In genomic region chr21:35035116-35035515, GRCh38 we compare ENCODE assay signal across 20 cellular contexts. TPM values are rescaled to one million over a fixed set of nuclear protein-coding genes. Genes with fewer than 3 reads are reported as not detected.
DNase-seq lines count a peak whose midpoint lies in the region; ATAC-seq, FAIRE-seq and TF ChIP-seq lines count a peak whose summit lies in the region.
"Had no signal": no experiment of that assay in that cellular context is flagged by ENCODE, and none has a peak within 500 bp of the region (broad histone marks: within the 10 kb centered on the region; RNA-seq: fewer than 3 reads in every experiment).

No MANE protein-coding gene starts in this region.

- no peaks in the 10 kb centered on the region for H3K9me3 ChIP-seq in keratinocyte (ENCODE audit: control insufficient read depth, low read depth, low read length)
- H3K9me3 ChIP-seq: sigmoid colon had no signal

- no peaks in the 10 kb centered on the region for H4K20me1 ChIP-seq in keratinocyte (ENCODE audit: control insufficient read depth, extremely low read depth, insufficient read depth, low read length)

- ATAC-seq in stimulated activated naive CD8-positive, alpha-beta T cell treated with anti-CD3 and anti-CD28 coated beads, Interleukin-15, Interleukin-2, amounts not matched to agents 100 U/mL and 50 U/mL, for 24 hours, result no peak
- ATAC-seq in activated CD8-positive, alpha-beta T cell treated with anti-CD3 and anti-CD28 coated beads for 36 hours, result peak; percentile 20
- ATAC-seq in omental fat pad (ENCODE audit: low FRiP score), result no peak
- ATAC-seq: PC-3 had no signal

- H3K27ac ChIP-seq in keratinocyte (ENCODE audit: control insufficient read depth, insufficient read depth, low read length), result no peak overlapping the region
- H3K27ac ChIP-seq: sigmoid colon, VCaP had no signal

- peaks cover 3% of the 10 kb centered on the region for H3K9me3 Mint-ChIP-seq in stimulated activated naive CD8-positive, alpha-beta T cell treated with anti-CD3 and anti-CD28 coated beads, Interleukin-15, Interleukin-2, amounts not matched to agents 100 ng/mL and 50 ng/mL, for 24 hours
- no peaks in the 10 kb centered on the region for H3K9me3 Mint-ChIP-seq in activated CD8-positive, alpha-beta T cell treated with anti-CD3 and anti-CD28 coated beads for 36 hours

- intact Hi-C loops in activated CD8-positive, alpha-beta T cell treated with anti-CD3 and anti-CD28 coated beads for 36 hours (cut with micrococcal nuclease), result loop anchor here (2.0 kb wide), 1 partner anchor 88 kb away; no protein-coding TSS in a partner anchor

- H3K27ac Mint-ChIP-seq in stimulated activated naive CD8-positive, alpha-beta T cell treated with anti-CD3 and anti-CD28 coated beads, Interleukin-15, Interleukin-2, amounts not matched to agents 100 ng/mL and 50 ng/mL, for 24 hours, result peak overlapping the region; percentile 94
- peak overlapping the region; percentile 86 for H3K27ac Mint-ChIP-seq in activated CD8-positive, alpha-beta T cell treated with anti-CD3 and anti-CD28 coated beads for 36 hours

- no peaks in the 10 kb centered on the region for H3K36me3 ChIP-seq in keratinocyte (ENCODE audit: control insufficient read depth in 2 of 2, extremely low read depth in 1 of 2, insufficient read depth in 2 of 2, low read length in 2 of 2)
- H3K36me3 ChIP-seq: sigmoid colon had no signal

- CTCF ChIA-PET in activated CD8-positive, alpha-beta T cell treated with anti-CD3 and anti-CD28 coated beads for 36 hours (lab: Charles Lee), result no interaction called here

- peaks cover 97% of the 10 kb centered on the region for H3K4me1 Mint-ChIP-seq in stimulated activated naive CD8-positive, alpha-beta T cell treated with anti-CD3 and anti-CD28 coated beads, Interleukin-15, Interleukin-2, amounts not matched to agents 100 ng/mL and 50 ng/mL, for 24 hours (ENCODE audit: low read depth)
- H3K4me1 Mint-ChIP-seq in activated CD8-positive, alpha-beta T cell treated with anti-CD3 and anti-CD28 coated beads for 36 hours (ENCODE audit: low read depth), result peaks cover 91% of the 10 kb centered on the region

- no peak overlapping the region for H3K4me2 ChIP-seq in keratinocyte (ENCODE audit: control insufficient read depth, extremely low read depth, insufficient read depth, low read depth, low read length)

- dilution Hi-C loops in keratinocyte (cut with MboI; ENCODE audit: extremely low pct_ligation_motif_present, low sequenced_read_pairs), result no loop called here

- H3K9me1 ChIP-seq in keratinocyte (ENCODE audit: control insufficient read depth, extremely low read depth, insufficient read depth, low read length), result no peaks in the 10 kb centered on the region

- H3K9ac ChIP-seq in keratinocyte (ENCODE audit: control insufficient read depth, extremely low read depth, insufficient read depth, low read length), result no peak overlapping the region

- H3K27me3 Mint-ChIP-seq in stimulated activated naive CD8-positive, alpha-beta T cell treated with anti-CD3 and anti-CD28 coated beads, Interleukin-15, Interleukin-2, amounts not matched to agents 100 ng/mL and 50 ng/mL, for 24 hours, result no peaks in the 10 kb centered on the region
- H3K27me3 Mint-ChIP-seq in activated CD8-positive, alpha-beta T cell treated with anti-CD3 and anti-CD28 coated beads for 36 hours, result no peaks in the 10 kb centered on the region

- peak; percentile 20 for FAIRE-seq in keratinocyte (lab: Jason Lieb, UNC)
- FAIRE-seq: H54 had no signal

- H3K36me3 Mint-ChIP-seq in stimulated activated naive CD8-positive, alpha-beta T cell treated with anti-CD3 and anti-CD28 coated beads, Interleukin-15, Interleukin-2, amounts not matched to agents 100 ng/mL and 50 ng/mL, for 24 hours (ENCODE audit: low read depth), result peaks cover 17% of the 10 kb centered on the region
- H3K36me3 Mint-ChIP-seq in activated CD8-positive, alpha-beta T cell treated with anti-CD3 and anti-CD28 coated beads for 36 hours (ENCODE audit: low read depth), result peaks cover 16% of the 10 kb centered on the region

- H2AFZ ChIP-seq in keratinocyte (ENCODE audit: control insufficient read depth, low read length), result no peak overlapping the region

- no peak overlapping the region for H3K4me3 ChIP-seq in keratinocyte (ENCODE audit: control insufficient read depth in 2 of 3, extremely low read depth in 1 of 3, insufficient read depth in 2 of 3, low read depth in 1 of 3, low read length in 3 of 3)
- H3K4me3 ChIP-seq: sigmoid colon had no signal

- H3K79me2 ChIP-seq in keratinocyte (ENCODE audit: control insufficient read depth, insufficient read depth, low read length), result no peaks in the 10 kb centered on the region

- H3K27me3 ChIP-seq in keratinocyte (ENCODE audit: control insufficient read depth, extremely low read depth, insufficient read depth, low read length), result no peaks in the 10 kb centered on the region
- H3K27me3 ChIP-seq: sigmoid colon had no signal

- no peak for TF ChIP-seq CTCF in activated CD8-positive, alpha-beta T cell treated with anti-CD3 and anti-CD28 coated beads for 36 hours (IDR thresholded peaks at IDR 0.05)
- TF ChIP-seq CTCF in keratinocyte (optimal IDR thresholded peaks at IDR 0.05 in 1 of 3, IDR thresholded peaks at IDR 0.05 in 1 of 3, conservative IDR thresholded peaks at IDR 0.05 in 1 of 3; ENCODE audit: extremely low read depth in 1 of 3, insufficient read depth in 2 of 3, low read length in 3 of 3), result no peak
- no peak for TF ChIP-seq CTCF in omental fat pad (IDR thresholded peaks at IDR 0.05)

- POLR2A ChIA-PET in activated CD8-positive, alpha-beta T cell treated with anti-CD3 and anti-CD28 coated beads for 36 hours (lab: Charles Lee), result interaction anchor here (0.7 to 3.2 kb wide), 7 partner anchors 8 to 147 kb away, joined by 3 to 17 read pairs (median 4); no protein-coding TSS in a partner anchor

- peak overlapping the region; percentile 46 for H3K4me3 Mint-ChIP-seq in stimulated activated naive CD8-positive, alpha-beta T cell treated with anti-CD3 and anti-CD28 coated beads, Interleukin-15, Interleukin-2, amounts not matched to agents 100 ng/mL and 50 ng/mL, for 24 hours
- no peak overlapping the region for H3K4me3 Mint-ChIP-seq in activated CD8-positive, alpha-beta T cell treated with anti-CD3 and anti-CD28 coated beads for 36 hours

- no peak for DNase-seq in stimulated activated naive CD8-positive, alpha-beta T cell treated with anti-CD3 and anti-CD28 coated beads, Interleukin-15, Interleukin-2, amounts not matched to agents 100 U/mL and 50 U/mL, for 24 hours
- DNase-seq in activated CD8-positive, alpha-beta T cell treated with anti-CD3 and anti-CD28 coated beads for 36 hours, result no peak
- no peak for DNase-seq in keratinocyte (ENCODE audit: low read depth, low spot score)
- no peak for DNase-seq in omental fat pad (ENCODE audit: low spot score)
- DNase-seq in SK-N-DZ (ENCODE audit: low spot score), result no peak
- DNase-seq in midbrain (lab: John Stamatoyannopoulos, UW), result no peak
- DNase-seq: activated naive CD4-positive, alpha-beta T cell; effector memory CD4-positive, alpha-beta T cell; EL; NCI-H1694; NCI-H748 treated with DMSO at 0.1 percent for 48 hours; PC-3; SHP77; sigmoid colon; stimulated activated naive CD4-positive, alpha-beta T cell treated with Interleukin-2 at 50 U/mL for 16 hours; T-helper 1 cell; trophoblast cell had no signal

- no peaks in the 10 kb centered on the region for H3K4me1 ChIP-seq in keratinocyte (ENCODE audit: control insufficient read depth, extremely low read depth, insufficient read depth, low read length)
- H3K4me1 ChIP-seq: sigmoid colon had no signal

RNA-seq across cellular contexts. Expression of gene RUNX1, which starts 14.0 kb away (rescaled TPM):
- 10 to 100 TPM; 18.7 to 19.0 TPM for total RNA-seq in activated CD8-positive, alpha-beta T cell treated with anti-CD3 and anti-CD28 coated beads for 36 hours
- polyA plus RNA-seq in keratinocyte, result 25.5 to 91.0 TPM (median 44.9 TPM) in 3 replicates
- polyA plus RNA-seq in keratinocyte (2011; ENCODE audit: low read depth), result 5.9 TPM
- 37.4 and 45.8 TPM in 2 replicates for polyA plus RNA-seq in keratinocyte (2011; cell fraction: cytosol; rRNA removed)
- polyA plus RNA-seq in keratinocyte (2011; cell fraction: nucleus; rRNA removed), result 145 and 159 TPM in 2 replicates
- 10.7 and 81.7 TPM in 2 replicates for polyA plus RNA-seq in keratinocyte (2012; ENCODE audit: low replicate concordance)
- polyA minus RNA-seq in keratinocyte, result 41.9 to 182 TPM (median 83.5 TPM) in 3 replicates
- polyA minus RNA-seq in keratinocyte (2011; cell fraction: cytosol; rRNA and poly(A)+ RNA removed), result 35.7 TPM
- 165 and 282 TPM in 2 replicates for polyA minus RNA-seq in keratinocyte (2011; cell fraction: nucleus; rRNA and poly(A)+ RNA removed)
- total RNA-seq in omental fat pad, result 10 to 100 TPM; 21.1 to 75.9 (median 30.2) TPM
- not detected in 2 replicates for polyA plus RNA-seq in SK-N-DZ (2014; cell fraction: cytosol; rRNA removed)
- polyA plus RNA-seq in SK-N-DZ (2014; cell fraction: nucleus; rRNA removed), result not detected in 2 replicates
